ENCODE assay signal across 1 cellular context in the genomic region with DNA sequence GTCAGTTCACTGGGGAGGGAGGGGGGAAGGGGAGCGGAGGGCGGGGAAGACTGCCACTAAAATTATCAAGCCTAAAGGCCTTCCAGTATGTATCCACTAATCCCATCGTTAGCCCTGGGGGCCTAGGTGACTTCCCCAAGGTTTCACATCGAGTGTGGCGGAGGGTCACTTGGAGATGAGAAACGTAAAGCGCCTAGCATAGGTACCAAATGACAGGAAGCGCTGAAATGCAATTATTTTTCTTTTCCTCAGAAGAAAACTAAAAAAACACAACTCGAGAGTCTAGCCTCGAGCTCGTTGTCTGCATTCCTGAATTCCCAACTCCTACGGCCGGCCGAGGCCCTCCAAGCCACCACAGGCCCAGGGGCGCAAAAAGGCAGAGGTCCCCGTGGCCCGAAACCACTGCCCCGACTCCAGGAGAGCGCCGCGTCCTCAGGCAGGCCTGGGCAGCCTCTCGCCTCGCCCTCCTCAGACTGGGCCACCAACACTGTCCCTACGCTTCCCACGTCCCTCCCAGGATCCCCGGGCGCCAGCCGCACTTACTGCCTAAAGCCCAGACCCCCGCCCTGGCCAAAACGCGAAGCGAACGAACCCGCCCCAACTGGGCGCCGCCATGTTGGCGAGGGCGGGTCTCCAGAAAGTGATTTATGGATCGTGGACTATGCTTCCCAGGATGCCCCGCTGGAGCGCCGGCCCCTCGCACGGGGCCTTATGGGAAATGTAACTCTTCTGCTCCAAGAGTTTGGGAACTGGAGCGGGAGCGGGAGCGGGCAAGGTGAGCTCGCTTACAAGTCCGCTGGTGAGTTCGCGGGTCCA.
TF ChIP-seq lines count a peak whose summit lies in the region.

A gene with protein sequence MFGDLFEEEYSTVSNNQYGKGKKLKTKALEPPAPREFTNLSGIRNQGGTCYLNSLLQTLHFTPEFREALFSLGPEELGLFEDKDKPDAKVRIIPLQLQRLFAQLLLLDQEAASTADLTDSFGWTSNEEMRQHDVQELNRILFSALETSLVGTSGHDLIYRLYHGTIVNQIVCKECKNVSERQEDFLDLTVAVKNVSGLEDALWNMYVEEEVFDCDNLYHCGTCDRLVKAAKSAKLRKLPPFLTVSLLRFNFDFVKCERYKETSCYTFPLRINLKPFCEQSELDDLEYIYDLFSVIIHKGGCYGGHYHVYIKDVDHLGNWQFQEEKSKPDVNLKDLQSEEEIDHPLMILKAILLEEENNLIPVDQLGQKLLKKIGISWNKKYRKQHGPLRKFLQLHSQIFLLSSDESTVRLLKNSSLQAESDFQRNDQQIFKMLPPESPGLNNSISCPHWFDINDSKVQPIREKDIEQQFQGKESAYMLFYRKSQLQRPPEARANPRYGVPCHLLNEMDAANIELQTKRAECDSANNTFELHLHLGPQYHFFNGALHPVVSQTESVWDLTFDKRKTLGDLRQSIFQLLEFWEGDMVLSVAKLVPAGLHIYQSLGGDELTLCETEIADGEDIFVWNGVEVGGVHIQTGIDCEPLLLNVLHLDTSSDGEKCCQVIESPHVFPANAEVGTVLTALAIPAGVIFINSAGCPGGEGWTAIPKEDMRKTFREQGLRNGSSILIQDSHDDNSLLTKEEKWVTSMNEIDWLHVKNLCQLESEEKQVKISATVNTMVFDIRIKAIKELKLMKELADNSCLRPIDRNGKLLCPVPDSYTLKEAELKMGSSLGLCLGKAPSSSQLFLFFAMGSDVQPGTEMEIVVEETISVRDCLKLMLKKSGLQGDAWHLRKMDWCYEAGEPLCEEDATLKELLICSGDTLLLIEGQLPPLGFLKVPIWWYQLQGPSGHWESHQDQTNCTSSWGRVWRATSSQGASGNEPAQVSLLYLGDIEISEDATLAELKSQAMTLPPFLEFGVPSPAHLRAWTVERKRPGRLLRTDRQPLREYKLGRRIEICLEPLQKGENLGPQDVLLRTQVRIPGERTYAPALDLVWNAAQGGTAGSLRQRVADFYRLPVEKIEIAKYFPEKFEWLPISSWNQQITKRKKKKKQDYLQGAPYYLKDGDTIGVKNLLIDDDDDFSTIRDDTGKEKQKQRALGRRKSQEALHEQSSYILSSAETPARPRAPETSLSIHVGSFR (minus strand): TSS at position 642 of the 816 bp plus-strand sequence. CDS start 1,228 bp downstream, outside the sequence.

TF ChIP-seq in HepG2, 621 proteins besides CTCF, POLR2A, EP300 and RAD21 (continued from another document and continues in another):
- TF ChIP-seq, protein P1, sequence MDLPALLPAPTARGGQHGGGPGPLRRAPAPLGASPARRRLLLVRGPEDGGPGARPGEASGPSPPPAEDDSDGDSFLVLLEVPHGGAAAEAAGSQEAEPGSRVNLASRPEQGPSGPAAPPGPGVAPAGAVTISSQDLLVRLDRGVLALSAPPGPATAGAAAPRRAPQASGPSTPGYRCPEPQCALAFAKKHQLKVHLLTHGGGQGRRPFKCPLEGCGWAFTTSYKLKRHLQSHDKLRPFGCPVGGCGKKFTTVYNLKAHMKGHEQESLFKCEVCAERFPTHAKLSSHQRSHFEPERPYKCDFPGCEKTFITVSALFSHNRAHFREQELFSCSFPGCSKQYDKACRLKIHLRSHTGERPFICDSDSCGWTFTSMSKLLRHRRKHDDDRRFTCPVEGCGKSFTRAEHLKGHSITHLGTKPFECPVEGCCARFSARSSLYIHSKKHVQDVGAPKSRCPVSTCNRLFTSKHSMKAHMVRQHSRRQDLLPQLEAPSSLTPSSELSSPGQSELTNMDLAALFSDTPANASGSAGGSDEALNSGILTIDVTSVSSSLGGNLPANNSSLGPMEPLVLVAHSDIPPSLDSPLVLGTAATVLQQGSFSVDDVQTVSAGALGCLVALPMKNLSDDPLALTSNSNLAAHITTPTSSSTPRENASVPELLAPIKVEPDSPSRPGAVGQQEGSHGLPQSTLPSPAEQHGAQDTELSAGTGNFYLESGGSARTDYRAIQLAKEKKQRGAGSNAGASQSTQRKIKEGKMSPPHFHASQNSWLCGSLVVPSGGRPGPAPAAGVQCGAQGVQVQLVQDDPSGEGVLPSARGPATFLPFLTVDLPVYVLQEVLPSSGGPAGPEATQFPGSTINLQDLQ (CRISPR knock-in tag; IDR thresholded peaks at IDR 0.05) = peak; percentile 95
- TF ChIP-seq, protein P2, sequence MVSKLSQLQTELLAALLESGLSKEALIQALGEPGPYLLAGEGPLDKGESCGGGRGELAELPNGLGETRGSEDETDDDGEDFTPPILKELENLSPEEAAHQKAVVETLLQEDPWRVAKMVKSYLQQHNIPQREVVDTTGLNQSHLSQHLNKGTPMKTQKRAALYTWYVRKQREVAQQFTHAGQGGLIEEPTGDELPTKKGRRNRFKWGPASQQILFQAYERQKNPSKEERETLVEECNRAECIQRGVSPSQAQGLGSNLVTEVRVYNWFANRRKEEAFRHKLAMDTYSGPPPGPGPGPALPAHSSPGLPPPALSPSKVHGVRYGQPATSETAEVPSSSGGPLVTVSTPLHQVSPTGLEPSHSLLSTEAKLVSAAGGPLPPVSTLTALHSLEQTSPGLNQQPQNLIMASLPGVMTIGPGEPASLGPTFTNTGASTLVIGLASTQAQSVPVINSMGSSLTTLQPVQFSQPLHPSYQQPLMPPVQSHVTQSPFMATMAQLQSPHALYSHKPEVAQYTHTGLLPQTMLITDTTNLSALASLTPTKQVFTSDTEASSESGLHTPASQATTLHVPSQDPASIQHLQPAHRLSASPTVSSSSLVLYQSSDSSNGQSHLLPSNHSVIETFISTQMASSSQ (IDR thresholded peaks at IDR 0.05; ENCODE audit: low read depth) = no peak
- TF ChIP-seq, protein P2 (CRISPR knock-in tag; IDR thresholded peaks at IDR 0.05; ENCODE audit: borderline replicate concordance) = no peak; the same call in 1 of the 2 replicates
- TF ChIP-seq, protein P3, sequence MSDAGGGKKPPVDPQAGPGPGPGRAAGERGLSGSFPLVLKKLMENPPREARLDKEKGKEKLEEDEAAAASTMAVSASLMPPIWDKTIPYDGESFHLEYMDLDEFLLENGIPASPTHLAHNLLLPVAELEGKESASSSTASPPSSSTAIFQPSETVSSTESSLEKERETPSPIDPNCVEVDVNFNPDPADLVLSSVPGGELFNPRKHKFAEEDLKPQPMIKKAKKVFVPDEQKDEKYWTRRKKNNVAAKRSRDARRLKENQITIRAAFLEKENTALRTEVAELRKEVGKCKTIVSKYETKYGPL (CRISPR knock-in tag; IDR thresholded peaks at IDR 0.05) = peak; percentile 78; the same call in 1 of the 2 replicates
- TF ChIP-seq NFAT5 (CRISPR knock-in tag; IDR thresholded peaks at IDR 0.05) (peak; percentile 82; the same call in 1 of the 2 replicates), ZNF800 (CRISPR knock-in tag; IDR thresholded peaks at IDR 0.05) (peak; percentile 91; the same call in 1 of the 2 replicates), ZNF446 (CRISPR knock-in tag; IDR thresholded peaks at IDR 0.05) (peak; percentile 92; the same call in 1 of the 2 replicates), TCF7 (IDR thresholded peaks at IDR 0.05; ENCODE audit: low read depth) (no peak), ZNF180 (CRISPR knock-in tag; IDR thresholded peaks at IDR 0.05; ENCODE audit: borderline replicate concordance, low read depth) (no peak), MIER2 (CRISPR knock-in tag; IDR thresholded peaks at IDR 0.05) (peak; percentile 65; the same call in 1 of the 2 replicates), ZNF24 (IDR thresholded peaks at IDR 0.05) (no peak; the same call in 1 of the 2 replicates), REL (CRISPR knock-in tag; conservative IDR thresholded peaks at IDR 0.05) (peak; percentile 90), CCDC6 (CRISPR knock-in tag; IDR thresholded peaks at IDR 0.05) (0 out of 2 replicates have a peak, but pooled peaks have one; percentile 79), NR2F1 (CRISPR knock-in tag; IDR thresholded peaks at IDR 0.05) (no peak), ZNF292 (CRISPR knock-in tag; IDR thresholded peaks at IDR 0.05; ENCODE audit: borderline replicate concordance, low read depth) (0 out of 2 replicates have a peak, but pooled peaks have one; percentile 62), ARHGAP35 (CRISPR knock-in tag; IDR thresholded peaks at IDR 0.05; ENCODE audit: borderline replicate concordance) (no peak; the same call in 1 of the 2 replicates), ZNF296 (CRISPR knock-in tag; conservative IDR thresholded peaks at IDR 0.05) (peak; percentile 82; the same call in 1 of the 2 replicates), SRY (CRISPR knock-in tag; IDR thresholded peaks at IDR 0.05) (peak; percentile 98), CHD2 (IDR thresholded peaks at IDR 0.05; ENCODE audit: low read depth, low read length) (0 out of 2 replicates have a peak, but pooled peaks have one; percentile 19), TBX3 (IDR thresholded peaks at IDR 0.05; ENCODE audit: borderline replicate concordance) (no peak), KDM2A (CRISPR knock-in tag; IDR thresholded peaks at IDR 0.05; ENCODE audit: borderline replicate concordance, low read depth) (peak; percentile 92), LBX2 (CRISPR knock-in tag; IDR thresholded peaks at IDR 0.05; ENCODE audit: borderline replicate concordance) (peak; percentile 91)
- TF ChIP-seq, protein P4, sequence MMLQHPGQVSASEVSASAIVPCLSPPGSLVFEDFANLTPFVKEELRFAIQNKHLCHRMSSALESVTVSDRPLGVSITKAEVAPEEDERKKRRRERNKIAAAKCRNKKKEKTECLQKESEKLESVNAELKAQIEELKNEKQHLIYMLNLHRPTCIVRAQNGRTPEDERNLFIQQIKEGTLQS (CRISPR knock-in tag; IDR thresholded peaks at IDR 0.05) = no peak; the same call in 1 of the 2 replicates
- TF ChIP-seq, protein P5, sequence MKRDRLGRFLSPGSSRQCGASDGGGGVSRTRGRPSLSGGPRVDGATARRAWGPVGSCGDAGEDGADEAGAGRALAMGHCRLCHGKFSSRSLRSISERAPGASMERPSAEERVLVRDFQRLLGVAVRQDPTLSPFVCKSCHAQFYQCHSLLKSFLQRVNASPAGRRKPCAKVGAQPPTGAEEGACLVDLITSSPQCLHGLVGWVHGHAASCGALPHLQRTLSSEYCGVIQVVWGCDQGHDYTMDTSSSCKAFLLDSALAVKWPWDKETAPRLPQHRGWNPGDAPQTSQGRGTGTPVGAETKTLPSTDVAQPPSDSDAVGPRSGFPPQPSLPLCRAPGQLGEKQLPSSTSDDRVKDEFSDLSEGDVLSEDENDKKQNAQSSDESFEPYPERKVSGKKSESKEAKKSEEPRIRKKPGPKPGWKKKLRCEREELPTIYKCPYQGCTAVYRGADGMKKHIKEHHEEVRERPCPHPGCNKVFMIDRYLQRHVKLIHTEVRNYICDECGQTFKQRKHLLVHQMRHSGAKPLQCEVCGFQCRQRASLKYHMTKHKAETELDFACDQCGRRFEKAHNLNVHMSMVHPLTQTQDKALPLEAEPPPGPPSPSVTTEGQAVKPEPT (CRISPR knock-in tag; IDR thresholded peaks at IDR 0.05; ENCODE audit: low read depth) = peak; percentile 39; the same call in 1 of the 2 replicates
